Comparison of ENCODE assay signal across 1 cellular context in genomic region chr5:102375256-102375655, GRCh38.
TF ChIP-seq lines count a peak whose summit lies in the region.

No MANE protein-coding gene starts in this region.

TF ChIP-seq in HepG2, 621 proteins besides CTCF, POLR2A, EP300 and RAD21 (continued from another document):
- TF ChIP-seq ZHX2 (IDR thresholded peaks at IDR 0.05; ENCODE audit: low read depth) (no peak), ZHX2 (CRISPR knock-in tag; IDR thresholded peaks at IDR 0.05; ENCODE audit: borderline replicate concordance) (no peak), SIX4 (CRISPR knock-in tag; IDR thresholded peaks at IDR 0.05) (no peak), NR0B2 (CRISPR knock-in tag; IDR thresholded peaks at IDR 0.05) (no peak), PHB2 (IDR thresholded peaks at IDR 0.05; ENCODE audit: partially characterized antibody) (no peak), ZNF672 (CRISPR knock-in tag; IDR thresholded peaks at IDR 0.05) (no peak), ZFAT (CRISPR knock-in tag; conservative IDR thresholded peaks at IDR 0.05) (no peak), ZBTB25 (CRISPR knock-in tag; IDR thresholded peaks at IDR 0.05) (no peak), EEA1 (CRISPR knock-in tag; IDR thresholded peaks at IDR 0.05; ENCODE audit: borderline replicate concordance) (no peak), ZNF33A (CRISPR knock-in tag; IDR thresholded peaks at IDR 0.05; ENCODE audit: borderline replicate concordance) (no peak)
TF ChIP-seq in HepG2: peak in this region for 0.
